In the genomic region with DNA sequence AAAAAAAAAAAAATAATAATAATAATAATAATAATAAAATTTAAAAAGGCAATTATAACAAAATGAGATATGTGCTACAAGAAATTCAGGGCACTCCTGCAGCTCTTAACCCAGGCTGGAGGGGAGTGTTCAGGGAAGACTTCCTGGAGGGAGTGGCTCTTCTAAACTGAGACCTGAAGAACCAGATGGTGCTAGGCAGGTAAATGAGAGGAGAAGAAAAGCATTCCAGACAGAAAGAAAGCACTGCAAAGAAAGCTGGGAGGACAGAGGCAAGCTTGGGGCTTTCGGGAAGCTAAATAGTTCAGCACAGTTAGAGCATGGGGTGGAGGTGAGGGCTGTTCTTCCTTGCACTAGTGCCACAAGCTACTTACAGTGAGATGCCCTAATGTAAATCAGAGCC, we compare ENCODE assay signal across 1 cellular context.
TF ChIP-seq lines count a peak whose summit lies in the region.

No MANE protein-coding gene starts in this region.

TF ChIP-seq in K562, 482 proteins besides CTCF, POLR2A, EP300 and RAD21:
- TF ChIP-seq, protein P1, sequence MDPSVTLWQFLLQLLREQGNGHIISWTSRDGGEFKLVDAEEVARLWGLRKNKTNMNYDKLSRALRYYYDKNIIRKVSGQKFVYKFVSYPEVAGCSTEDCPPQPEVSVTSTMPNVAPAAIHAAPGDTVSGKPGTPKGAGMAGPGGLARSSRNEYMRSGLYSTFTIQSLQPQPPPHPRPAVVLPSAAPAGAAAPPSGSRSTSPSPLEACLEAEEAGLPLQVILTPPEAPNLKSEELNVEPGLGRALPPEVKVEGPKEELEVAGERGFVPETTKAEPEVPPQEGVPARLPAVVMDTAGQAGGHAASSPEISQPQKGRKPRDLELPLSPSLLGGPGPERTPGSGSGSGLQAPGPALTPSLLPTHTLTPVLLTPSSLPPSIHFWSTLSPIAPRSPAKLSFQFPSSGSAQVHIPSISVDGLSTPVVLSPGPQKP (CRISPR knock-in tag; IDR thresholded peaks at IDR 0.05): no peak
- peak; percentile 92 for TF ChIP-seq ZFP36 (IDR thresholded peaks at IDR 0.05; ENCODE audit: low read depth, low read length, partially characterized antibody)
